Comparison of ENCODE assay signal across 24 cellular contexts in the genomic region with DNA sequence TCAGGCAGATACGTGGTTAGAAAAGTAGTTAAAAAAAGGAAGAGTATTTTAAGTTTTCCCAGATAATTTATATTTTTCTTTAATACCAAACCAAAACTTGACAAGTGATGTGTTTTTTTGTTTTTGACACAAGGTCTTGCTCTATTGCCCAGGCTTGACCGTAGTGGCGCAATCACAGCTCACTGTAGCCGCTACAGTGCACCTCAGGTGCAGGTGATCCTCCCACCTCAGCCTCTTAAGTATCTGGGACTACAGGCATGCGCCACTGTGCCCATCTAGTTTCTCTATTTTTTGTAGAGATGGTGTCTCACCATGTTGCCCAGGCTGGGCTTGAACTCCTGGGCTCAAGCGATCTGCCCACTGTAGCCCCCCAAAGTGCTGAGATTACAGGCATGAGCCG.
"Had no signal": no experiment of that assay in that cellular context is flagged by ENCODE, and none has a peak within 500 bp of the region (broad histone marks: within the 10 kb centered on the region; RNA-seq: fewer than 3 reads in every experiment).

No MANE protein-coding gene starts in this region.

- ATAC-seq: effector memory CD8-positive, alpha-beta T cell; esophagus mucosa; gastrocnemius medialis; heart right ventricle; left cardiac atrium; left lung; left ventricle myocardium superior; lower lobe of right lung; mucosa of descending colon had no signal

- H3K27ac Mint-ChIP-seq: dendritic cell treated with granulocyte-macrophage colony-stimulating factor and Interleukin-4, amounts not matched to agents 40 ng/mL and 50 ng/mL, for 4 days; endodermal cell; mesothelial cell of epicardium had no signal

- H3K27ac ChIP-seq: colonic mucosa, epithelial cell of prostate, esophagus squamous epithelium, gastrocnemius medialis, heart right ventricle, left lung, lower lobe of right lung had no signal

- H3K27me3 Mint-ChIP-seq: dendritic cell treated with granulocyte-macrophage colony-stimulating factor and Interleukin-4, amounts not matched to agents 40 ng/mL and 50 ng/mL, for 4 days; effector memory CD8-positive, alpha-beta T cell had no signal

- H3K4me3 ChIP-seq: colonic mucosa, esophagus squamous epithelium, gastrocnemius medialis, heart right ventricle, left lung, lower lobe of right lung, mucosa of descending colon had no signal

- H3K4me3 Mint-ChIP-seq: dendritic cell treated with granulocyte-macrophage colony-stimulating factor and Interleukin-4, amounts not matched to agents 40 ng/mL and 50 ng/mL, for 4 days; effector memory CD8-positive, alpha-beta T cell; endodermal cell; mesothelial cell of epicardium had no signal

- H3K9me3 Mint-ChIP-seq: dendritic cell treated with granulocyte-macrophage colony-stimulating factor and Interleukin-4, amounts not matched to agents 40 ng/mL and 50 ng/mL, for 4 days; effector memory CD8-positive, alpha-beta T cell; endodermal cell; mesothelial cell of epicardium had no signal

- DNase-seq: colonic mucosa; cortex of kidney; effector CD8-positive, alpha-beta T cell; effector memory CD8-positive, alpha-beta T cell; endodermal cell; erythroblast; esophagus squamous epithelium; foreskin fibroblast; foreskin melanocyte; gastrocnemius medialis; glutamatergic neuron; head of caudate nucleus; heart right ventricle; hippocampal formation; left cardiac atrium; left lung; left ventricle myocardium superior; lower lobe of right lung; mesenchymal stem cell; mucosa of descending colon had no signal

- H3K36me3 Mint-ChIP-seq: mesothelial cell of epicardium had no signal

- H3K27me3 ChIP-seq: colonic mucosa, esophagus squamous epithelium, gastrocnemius medialis, heart right ventricle, left lung had no signal

- H3K9me3 ChIP-seq: colonic mucosa, esophagus squamous epithelium, gastrocnemius medialis, heart right ventricle, left lung, lower lobe of right lung, mucosa of descending colon had no signal
